In the genomic region with DNA sequence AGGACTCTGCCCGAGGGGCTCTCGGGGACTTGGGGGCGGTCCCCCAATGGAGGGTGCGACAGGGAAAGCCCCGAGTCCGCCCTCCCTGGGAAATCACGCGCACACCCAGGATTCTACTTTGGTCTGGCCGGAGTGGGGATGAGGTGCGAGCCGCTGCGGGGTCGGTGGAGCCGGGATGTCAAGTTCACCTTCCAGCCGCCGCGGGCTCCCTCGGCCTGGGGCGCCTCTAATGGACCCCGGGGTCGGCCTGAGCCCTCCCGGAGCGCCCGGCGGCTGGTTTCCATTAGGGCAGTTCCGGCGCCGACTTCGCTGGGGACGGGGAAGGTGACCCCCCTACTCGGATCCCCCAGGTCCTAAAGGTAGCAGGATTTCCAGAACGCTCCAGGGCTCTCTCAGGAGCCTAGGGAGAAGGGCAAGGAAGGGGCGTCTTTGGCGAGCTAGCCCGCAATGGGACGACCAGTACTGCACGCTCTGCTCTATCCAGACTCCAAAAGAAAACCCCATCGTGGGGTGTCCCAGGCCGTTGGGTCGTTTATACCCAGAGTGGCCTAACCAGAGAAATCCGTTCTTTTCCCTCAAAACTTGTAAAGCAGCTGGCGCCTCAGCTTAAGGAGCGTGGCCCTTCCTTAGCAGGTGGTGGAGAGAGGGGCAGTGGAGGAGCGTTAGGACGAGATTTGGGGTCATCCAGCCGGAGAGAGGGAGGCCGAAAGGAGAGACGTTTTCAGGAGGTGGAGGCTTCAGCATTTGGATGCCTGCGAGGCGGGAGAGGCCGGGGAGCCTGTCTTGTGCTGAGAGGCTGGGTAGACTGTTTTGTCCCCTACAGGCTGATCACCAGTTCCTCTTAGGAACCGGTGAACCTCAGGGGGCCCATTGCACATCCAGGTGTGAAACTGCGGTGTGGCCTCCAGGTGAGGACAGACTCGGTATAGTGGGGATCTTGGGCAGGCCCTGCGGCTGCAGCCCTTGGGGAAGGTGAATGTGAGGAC, we compare ENCODE assay signal across 8 cellular contexts. TPM values are rescaled to one million over a fixed set of nuclear protein-coding genes. Genes with fewer than 3 reads are reported as not detected.
DNase-seq lines count a peak whose midpoint lies in the region; ATAC-seq and TF ChIP-seq lines count a peak whose summit lies in the region.

No MANE protein-coding gene starts in this region.

- no peaks in the 10 kb centered on the region for H3K9me3 Mint-ChIP-seq in stimulated activated naive CD8-positive, alpha-beta T cell treated with anti-CD3 and anti-CD28 coated beads, Interleukin-15, Interleukin-2, amounts not matched to agents 100 ng/mL and 50 ng/mL, for 24 hours
- H3K9me3 Mint-ChIP-seq in endodermal cell = no peaks in the 10 kb centered on the region
- H3K9me3 Mint-ChIP-seq in naive B cell = peaks cover 0 to 2% (median 0%) of the 10 kb centered on the region in 7 donors

- H3K4me3 ChIP-seq in endodermal cell (ENCODE audit: low read length) = peak overlapping the region; percentile 92

- WGBS in endodermal cell (ENCODE audit: insufficient coverage in 1 of 2, insufficient read length in 1 of 2), 2 experiments = 21 to 29% methylated on average over 38 to 55 of the region's 55 CpGs

- H3K27ac Mint-ChIP-seq in stimulated activated naive CD8-positive, alpha-beta T cell treated with anti-CD3 and anti-CD28 coated beads, Interleukin-15, Interleukin-2, amounts not matched to agents 100 ng/mL and 50 ng/mL, for 24 hours = no peak overlapping the region
- H3K27ac Mint-ChIP-seq in endodermal cell = peak overlapping the region; percentile 61
- peak overlapping the region in 5 of 6 donors; percentile 48 to 95 (median 94) for H3K27ac Mint-ChIP-seq in naive B cell

- peaks cover 44% of the 10 kb centered on the region for H3K27me3 Mint-ChIP-seq in stimulated activated naive CD8-positive, alpha-beta T cell treated with anti-CD3 and anti-CD28 coated beads, Interleukin-15, Interleukin-2, amounts not matched to agents 100 ng/mL and 50 ng/mL, for 24 hours
- peaks cover 16% of the 10 kb centered on the region for H3K27me3 Mint-ChIP-seq in endodermal cell (ENCODE audit: insufficient read depth)
- peaks cover 49 to 64% (median 60%) of the 10 kb centered on the region in 3 donors for H3K27me3 Mint-ChIP-seq in naive B cell

- H3K4me3 Mint-ChIP-seq in stimulated activated naive CD8-positive, alpha-beta T cell treated with anti-CD3 and anti-CD28 coated beads, Interleukin-15, Interleukin-2, amounts not matched to agents 100 ng/mL and 50 ng/mL, for 24 hours = peak overlapping the region; percentile 20
- H3K4me3 Mint-ChIP-seq in endodermal cell = peak overlapping the region; percentile 76
- peak overlapping the region; percentile 4 to 85 (median 64) for H3K4me3 Mint-ChIP-seq in naive B cell

- H3K9me3 ChIP-seq in endodermal cell (ENCODE audit: control insufficient read depth, low read length) = no peaks in the 10 kb centered on the region

- no peak for ATAC-seq in stimulated activated naive CD8-positive, alpha-beta T cell treated with anti-CD3 and anti-CD28 coated beads, Interleukin-15, Interleukin-2, amounts not matched to agents 100 U/mL and 50 U/mL, for 24 hours
- ATAC-seq in naive B cell (ENCODE audit: low read depth in 2 of 2) = no peak
- no peak for ATAC-seq in HG03342 (IDR thresholded peaks at IDR 0.05; ENCODE audit: unreplicated experiment)

- TF ChIP-seq CTCF in endodermal cell (conservative IDR thresholded peaks at IDR 0.05) = no peak

- no peaks in the 10 kb centered on the region for H3K36me3 Mint-ChIP-seq in stimulated activated naive CD8-positive, alpha-beta T cell treated with anti-CD3 and anti-CD28 coated beads, Interleukin-15, Interleukin-2, amounts not matched to agents 100 ng/mL and 50 ng/mL, for 24 hours (ENCODE audit: low read depth)
- H3K36me3 Mint-ChIP-seq in endodermal cell (ENCODE audit: low read depth) (peaks cover 37% of the 10 kb centered on the region), naive B cell (no peaks in the 10 kb centered on the region)

- peaks cover 12% of the 10 kb centered on the region for H3K4me1 ChIP-seq in endodermal cell (ENCODE audit: control insufficient read depth, insufficient read depth, low read length)

- H3K9ac ChIP-seq in endodermal cell (ENCODE audit: extremely low read depth, low read length, poor library complexity, severe bottlenecking) = peak overlapping the region; percentile 77

- no peaks in the 10 kb centered on the region for H3K27me3 ChIP-seq in endodermal cell (ENCODE audit: control insufficient read depth, insufficient read depth, low read length, poor library complexity, severe bottlenecking)

- H3K27ac ChIP-seq in endodermal cell (ENCODE audit: low read depth, low read length) = no peak overlapping the region

- peaks cover 51% of the 10 kb centered on the region for H3K4me1 Mint-ChIP-seq in stimulated activated naive CD8-positive, alpha-beta T cell treated with anti-CD3 and anti-CD28 coated beads, Interleukin-15, Interleukin-2, amounts not matched to agents 100 ng/mL and 50 ng/mL, for 24 hours (ENCODE audit: low read depth)
- peaks cover 28% of the 10 kb centered on the region for H3K4me1 Mint-ChIP-seq in endodermal cell
- peaks cover 14 to 23% (median 22%) of the 10 kb centered on the region in 3 donors for H3K4me1 Mint-ChIP-seq in naive B cell

- H3K36me3 ChIP-seq in endodermal cell (ENCODE audit: control insufficient read depth, insufficient read depth, low read length) = peaks cover 12% of the 10 kb centered on the region

- no peak for DNase-seq in stimulated activated naive CD8-positive, alpha-beta T cell treated with anti-CD3 and anti-CD28 coated beads, Interleukin-15, Interleukin-2, amounts not matched to agents 100 U/mL and 50 U/mL, for 24 hours
- DNase-seq in endodermal cell = peak; percentile 86
- no peak for DNase-seq in naive B cell
- DNase-seq in hepatic stellate cell (ENCODE audit: low spot score) = no peak
- DNase-seq in dermis blood vessel endothelial cell = no peak
- DNase-seq in middle frontal gyrus (ENCODE audit: extremely low spot score, low spot score) = no peak

RNA-seq across cellular contexts. Expression of gene WDR86, which starts 0.9 kb away (rescaled TPM):
- total RNA-seq in endodermal cell = 10 to 100 TPM; 83.3 to 94.2 TPM
- 19.3 TPM for polyA plus RNA-seq in endodermal cell (2013, experiment 1 of 2)
- polyA plus RNA-seq in endodermal cell (2013, experiment 2 of 2) = 21.2 TPM
- 1 to 10 TPM; 1.4 to 3.5 (median 1.9) TPM for polyA plus RNA-seq in naive B cell (ENCODE audit: low read depth in 6 of 6)
- not detected in 2 replicates for total RNA-seq in dermis blood vessel endothelial cell

RNA-seq across cellular contexts. Expression of gene CRYGN, which starts 29.2 kb away (rescaled TPM):
- total RNA-seq in endodermal cell (1 to 10 TPM; 2.3 to 4.4 TPM), dermis blood vessel endothelial cell (not detected in 2 replicates)
- 0.61 TPM for polyA plus RNA-seq in endodermal cell (2013, experiment 1 of 2)
- not detected for polyA plus RNA-seq in endodermal cell (2013, experiment 2 of 2)
- polyA plus RNA-seq in naive B cell (ENCODE audit: low read depth in 6 of 6) = not detected

Comparison
In these comparisons a context has a peak if more than half of its experiments do, and no peak if none do; other contexts are left out.
1. H3K4me3 Mint-ChIP-seq: peak in every context shown above with its lines; median percentile 76 in endodermal cell; 64 in naive B cell; 20 in stimulated activated naive CD8-positive, alpha-beta T cell treated with anti-CD3 and anti-CD28 coated beads, Interleukin-15, Interleukin-2, amounts not matched to agents 100 ng/mL and 50 ng/mL, for 24 hours.
2. RNA of gene WDR86, which starts 0.9 kb away (total RNA-seq): 83.3 to 94.2 TPM in endodermal cell; not detected in dermis blood vessel endothelial cell; every median in the first group is over 10 times any median in the second.